Comparison of ENCODE assay signal across 8 cellular contexts in the genomic region with DNA sequence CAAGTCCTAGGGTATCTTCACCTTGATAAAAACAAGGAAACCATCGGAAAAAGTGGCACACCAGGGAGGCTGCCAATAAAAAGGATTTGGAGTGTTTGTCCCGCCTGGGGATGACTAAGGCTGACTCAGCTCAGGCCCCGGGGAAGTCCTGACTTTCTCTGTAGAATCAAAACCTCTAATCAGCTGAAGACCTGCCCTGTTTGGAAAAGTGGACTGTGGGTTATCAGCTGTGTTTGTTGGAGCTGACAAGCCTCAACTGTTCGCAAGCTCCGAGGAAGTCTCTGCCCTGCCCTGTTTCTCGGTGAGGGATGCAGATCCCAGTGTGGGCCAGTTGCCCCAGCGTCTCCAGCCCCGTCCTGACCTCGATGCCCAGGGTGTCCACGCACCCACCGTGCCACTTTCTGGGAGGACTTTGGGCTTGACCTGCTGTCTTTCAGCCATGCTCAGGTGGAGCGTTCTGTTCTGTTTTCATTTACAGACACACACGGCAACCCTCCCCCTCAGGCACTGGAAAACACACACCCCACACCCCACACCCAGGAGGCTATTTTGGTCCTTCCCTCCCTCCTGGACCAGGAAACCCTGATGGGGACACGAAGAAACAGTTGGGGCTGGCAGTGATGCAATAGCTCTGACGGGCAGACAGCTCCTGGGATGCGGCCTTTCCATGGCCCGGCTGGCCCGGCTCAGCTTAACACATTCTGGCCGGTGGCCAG. TPM values are rescaled to one million over a fixed set of nuclear protein-coding genes. Genes with fewer than 3 reads are reported as not detected.
DNase-seq lines count a peak whose midpoint lies in the region; ATAC-seq and TF ChIP-seq lines count a peak whose summit lies in the region.

No MANE protein-coding gene starts in this region.

- H3K27ac ChIP-seq in angular gyrus (ENCODE audit: low read depth, low read length) (peak overlapping the region; percentile 53), tibial artery (peak overlapping the region; percentile 78 to 80)

- H3K9me3 Mint-ChIP-seq in glutamatergic neuron (ENCODE audit: unreplicated experiment) = peaks cover 6% of the 10 kb centered on the region

- peaks cover 0 to 27% (median 17%) of the 10 kb centered on the region in 4 donors for H3K4me1 ChIP-seq in tibial artery

- H3K9me3 ChIP-seq in tibial artery = no peaks in the 10 kb centered on the region

- DNase-seq in AG09319 (ENCODE audit: extremely low read depth, low read depth) (peak; percentile 42), HS-27A (ENCODE audit: low read depth) (peak; percentile 41), inferior parietal cortex (ENCODE audit: extremely low spot score) (peak; percentile 30), tibial artery (peak; percentile 75 to 94), glutamatergic neuron (no peak)

- intact Hi-C loops in tibial artery (cut with DNase I; ENCODE audit: low total_unique reads) = no loop called here

- H3K36me3 Mint-ChIP-seq in glutamatergic neuron (ENCODE audit: unreplicated experiment) = no peaks in the 10 kb centered on the region

- H3K27me3 Mint-ChIP-seq in glutamatergic neuron (ENCODE audit: unreplicated experiment) = peaks cover 2% of the 10 kb centered on the region

- no peak overlapping the region for H3K4me3 Mint-ChIP-seq in glutamatergic neuron (ENCODE audit: unreplicated experiment)

- H3K27me3 ChIP-seq in tibial artery = no peaks in the 10 kb centered on the region

- peaks cover 0 to 34% (median 5%) of the 10 kb centered on the region in 3 donors for H3K36me3 ChIP-seq in tibial artery

- H3K4me1 Mint-ChIP-seq in glutamatergic neuron (ENCODE audit: low read depth, unreplicated experiment) = no peaks in the 10 kb centered on the region

- ATAC-seq in GM21381 (IDR thresholded peaks at IDR 0.05; ENCODE audit: unreplicated experiment) = no peak
- no peak for ATAC-seq in HG02938 (IDR thresholded peaks at IDR 0.05; ENCODE audit: unreplicated experiment)

- TF ChIP-seq CTCF in AG09319 (IDR thresholded peaks at IDR 0.05; ENCODE audit: low read depth, low read length) (no peak), tibial artery (IDR thresholded peaks at IDR 0.05) (no peak), glutamatergic neuron (IDR thresholded peaks at IDR 0.05; ENCODE audit: partially characterized antibody, unreplicated experiment) (no peak)

- peak overlapping the region; percentile 18 to 24 for H3K4me3 ChIP-seq in tibial artery

- no peak overlapping the region for H3K27ac Mint-ChIP-seq in glutamatergic neuron (ENCODE audit: unreplicated experiment)

RNA-seq across cellular contexts. Expression of a gene that starts 27.6 kb away (rescaled TPM):
- total RNA-seq in glutamatergic neuron (ENCODE audit: unreplicated experiment) = 65.5 TPM

RNA-seq across cellular contexts. Expression of a gene that starts 38.4 kb away (rescaled TPM):
- 31.3 TPM for total RNA-seq in glutamatergic neuron (ENCODE audit: unreplicated experiment)

RNA-seq across cellular contexts. Expression of a gene that starts 55.3 kb away (rescaled TPM):
- total RNA-seq in glutamatergic neuron (ENCODE audit: unreplicated experiment) = 4.0 TPM

RNA-seq across cellular contexts. Expression of a gene that starts 59.5 kb away (rescaled TPM):
- 4.2 TPM for total RNA-seq in glutamatergic neuron (ENCODE audit: unreplicated experiment)
